8 cellular contexts compared by ENCODE assay signal in genomic region chr6:131627724-131628682, GRCh38. TPM values are rescaled to one million over a fixed set of nuclear protein-coding genes. Genes with fewer than 3 reads are reported as not detected.
A peak's percentile ranks its signal among the peaks of the same experiment; 100 is the strongest.
DNase-seq lines count a peak whose midpoint lies in the region; ATAC-seq and TF ChIP-seq lines count a peak whose summit lies in the region.

Gene MED23, minus strand, starts transcription at chr6:131628242. Its CDS starts 193 bp downstream, at chr6:131628049.

- TF ChIP-seq CTCF in left ventricle myocardium inferior (IDR thresholded peaks at IDR 0.05; ENCODE audit: borderline replicate concordance) (peak; percentile 97), prostate gland (IDR thresholded peaks at IDR 0.05) (peak; percentile 52 to 92 (median 90))

- H3K27me3 Mint-ChIP-seq in T-helper 1 cell treated with Interleukin-12 subunit alpha and Interleukin-12 subunit beta and Interleukin-4 antibody, amounts not matched to agents 30 μg/mL and 1 μg/mL, for 36 hours (ENCODE audit: low read depth), result no peaks in the 10 kb centered on the region

- peaks cover 13% of the 10 kb centered on the region for H3K36me3 Mint-ChIP-seq in T-helper 1 cell treated with Interleukin-12 subunit alpha and Interleukin-12 subunit beta and Interleukin-4 antibody, amounts not matched to agents 30 μg/mL and 1 μg/mL, for 36 hours (ENCODE audit: low read depth)

- H3K27ac ChIP-seq in left ventricle myocardium inferior (replicated peaks) (peak within 1 kb of the TSS; percentile 82), prostate gland (peak within 1 kb of the TSS; percentile 77 to 78), urinary bladder (ENCODE audit: low read depth) (peak within 1 kb of the TSS; percentile 25)

- ATAC-seq in HG02885 (IDR thresholded peaks at IDR 0.05; ENCODE audit: poor library complexity, unreplicated experiment), result peak; percentile 97

- H3K4me3 Mint-ChIP-seq in T-helper 1 cell treated with Interleukin-12 subunit alpha and Interleukin-12 subunit beta and Interleukin-4 antibody, amounts not matched to agents 30 μg/mL and 1 μg/mL, for 36 hours, result peak within 1 kb of the TSS; percentile 96

- H3K27me3 ChIP-seq in left ventricle myocardium inferior (ENCODE audit: low read depth), result no peaks in the 10 kb centered on the region
- no peaks in the 10 kb centered on the region for H3K27me3 ChIP-seq in prostate gland (replicated peaks; ENCODE audit: insufficient read depth)

- TF ChIP-seq POLR2A in GM15510 (IDR thresholded peaks at IDR 0.05; ENCODE audit: borderline replicate concordance, extremely low read depth, insufficient read length), result peak; percentile 74
- TF ChIP-seq POLR2A in prostate gland (IDR thresholded peaks at IDR 0.05), result peak; percentile 16

- H3K4me1 ChIP-seq in left ventricle myocardium inferior (peaks cover 26% of the 10 kb centered on the region), prostate gland (replicated peaks) (no peaks in the 10 kb centered on the region), urinary bladder (ENCODE audit: insufficient read depth) (peaks cover 1% of the 10 kb centered on the region)

- intact Hi-C loops in left ventricle myocardium inferior (cut with micrococcal nuclease), result no loop called here
- intact Hi-C loops in prostate gland (cut with DNase I), result no loop called here

- H3K9me3 ChIP-seq in left ventricle myocardium inferior (replicated peaks) (no peaks in the 10 kb centered on the region), prostate gland (no peaks in the 10 kb centered on the region)

- H3K36me3 ChIP-seq in left ventricle myocardium inferior (peaks cover 32% of the 10 kb centered on the region), prostate gland (peaks cover 0 to 6% of the 10 kb centered on the region in 2 donors), urinary bladder (ENCODE audit: insufficient read depth) (peaks cover 6% of the 10 kb centered on the region)

- peak within 1 kb of the TSS; percentile 89 for H3K27ac Mint-ChIP-seq in T-helper 1 cell treated with Interleukin-12 subunit alpha and Interleukin-12 subunit beta and Interleukin-4 antibody, amounts not matched to agents 30 μg/mL and 1 μg/mL, for 36 hours

- H3K4me1 Mint-ChIP-seq in T-helper 1 cell treated with Interleukin-12 subunit alpha and Interleukin-12 subunit beta and Interleukin-4 antibody, amounts not matched to agents 30 μg/mL and 1 μg/mL, for 36 hours (ENCODE audit: low read depth), result peaks cover 21% of the 10 kb centered on the region

- H3K9me3 Mint-ChIP-seq in T-helper 1 cell treated with Interleukin-12 subunit alpha and Interleukin-12 subunit beta and Interleukin-4 antibody, amounts not matched to agents 30 μg/mL and 1 μg/mL, for 36 hours, result no peaks in the 10 kb centered on the region

- DNase-seq in NCI-H1694 (lab: John Stamatoyannopoulos, UW) (peak; percentile 80), amygdala (lab: John Stamatoyannopoulos, UW) (peak; percentile 56 to 97 (median 90)), left ventricle myocardium inferior (peak; percentile 94), prostate gland (ENCODE audit: low spot score) (peak; percentile 89)

- H3K4me3 ChIP-seq in left ventricle myocardium inferior, result peak within 1 kb of the TSS; percentile 88
- peak within 1 kb of the TSS; percentile 59 to 74 for H3K4me3 ChIP-seq in prostate gland
- H3K4me3 ChIP-seq in urinary bladder (ENCODE audit: low read depth, low read length), result peak within 1 kb of the TSS; percentile 66

- 1% methylated on average over 45 of the region's 53 CpGs for WGBS in prostate gland
- WGBS in urinary bladder, result under 1% methylated on average over 53 of the region's 53 CpGs

RNA-seq across cellular contexts. Expression of gene MED23, which starts in this region (rescaled TPM):
- total RNA-seq in left ventricle myocardium inferior, result 10.8 TPM
- 10 to 100 TPM; 35.9 to 39.3 TPM for total RNA-seq in prostate gland
- total RNA-seq in urinary bladder, result 66.9 TPM
- 11.2 TPM for polyA plus RNA-seq in urinary bladder

Comparison
In these comparisons a context has a peak if more than half of its experiments do, and no peak if none do; other contexts are left out.
1. Peak in every context shown above with its lines: DNase-seq, ATAC-seq, H3K4me3 ChIP-seq and H3K27ac ChIP-seq.
2. H3K27ac ChIP-seq: peak in every context shown above with its lines; median percentile 82 in left ventricle myocardium inferior; 78 in prostate gland; 25 in urinary bladder.